Comparison of ENCODE assay signal across 16 cellular contexts in genomic region chr6:92577077-92577719, GRCh38.
DNase-seq lines count a peak whose midpoint lies in the region; ATAC-seq and TF ChIP-seq lines count a peak whose summit lies in the region.
"Had no signal": no experiment of that assay in that cellular context is flagged by ENCODE, and none has a peak within 500 bp of the region (broad histone marks: within the 10 kb centered on the region; RNA-seq: fewer than 3 reads in every experiment).

No MANE protein-coding gene starts in this region.

- no peaks in the 10 kb centered on the region for H3K79me2 ChIP-seq in HCT116 (ENCODE audit: insufficient read depth, low read length)

- no peak for ATAC-seq in HCT116
- 0 out of 3 replicates have a peak, but pooled peaks have one; percentile 31 for ATAC-seq in RWPE2 (ENCODE audit: low read depth)
- no peak for ATAC-seq in HG02981 (IDR thresholded peaks at IDR 0.05; ENCODE audit: unreplicated experiment)
- ATAC-seq: activated CD8-positive, alpha-beta T cell treated with anti-CD3 and anti-CD28 coated beads, Interleukin-2, amount 10 ng/mL, durations not matched to agents 7 days and 5 days had no signal

- DNase-seq in HCT116 (ENCODE audit: low read depth, low spot score) (no peak), RWPE2 (ENCODE audit: low spot score) (no peak), fibroblast of villous mesenchyme (ENCODE audit: low read depth) (peak; percentile 60), non-pigmented ciliary epithelial cell (ENCODE audit: low read depth) (peak; percentile 43), NCI-H1092 (lab: John Stamatoyannopoulos, UW) (no peak), NCI-H1048 (lab: John Stamatoyannopoulos, UW) (no peak)
- no peak for DNase-seq in effector CD4-positive, alpha-beta T cell
- DNase-seq: activated CD8-positive, alpha-beta T cell treated with anti-CD3 and anti-CD28 coated beads, Interleukin-2, amount 10 ng/mL, durations not matched to agents 7 days and 5 days; cortex of kidney; DND-41; hypothalamus; lower lobe of right lung; NCI-H1436 treated with DMSO at 0.1 percent for 48 hours; PC-9; stimulated activated naive CD4-positive, alpha-beta T cell had no signal

- no peak overlapping the region for H3K4me2 ChIP-seq in HCT116 (ENCODE audit: low read length)
- H3K4me2 ChIP-seq: PC-9 had no signal

- H3K4me1 ChIP-seq in HCT116 (ENCODE audit: control insufficient read depth in 1 of 2, insufficient read depth in 2 of 2, low read length in 2 of 2) (no peaks in the 10 kb centered on the region), RWPE2 (ENCODE audit: insufficient read depth, poor library complexity, severe bottlenecking) (no peaks in the 10 kb centered on the region)
- H3K4me1 ChIP-seq: lower lobe of right lung had no signal

- no peak for TF ChIP-seq POLR2A in HCT116 (IDR thresholded peaks at IDR 0.05; ENCODE audit: borderline replicate concordance, extremely low read depth, insufficient read depth, insufficient read length)

- TF ChIP-seq CTCF in HCT116 (IDR thresholded peaks at IDR 0.05 in 2 of 3, conservative IDR thresholded peaks at IDR 0.05 in 1 of 3; ENCODE audit: borderline replicate concordance in 1 of 3, insufficient read depth in 1 of 3, low read depth in 2 of 3, low read length in 2 of 3) (no peak), RWPE2 (IDR thresholded peaks at IDR 0.05; ENCODE audit: poor library complexity, severe bottlenecking) (no peak), fibroblast of villous mesenchyme (IDR thresholded peaks at IDR 0.05; ENCODE audit: insufficient read depth, low read depth, low read length) (no peak)

- no peaks in the 10 kb centered on the region for H3K9me2 ChIP-seq in HCT116 (ENCODE audit: insufficient read depth)

- intact Hi-C loops in HCT116 (cut with micrococcal nuclease), result no loop called here

- no peak for TF ChIP-seq RAD21 in HCT116 (IDR thresholded peaks at IDR 0.05; ENCODE audit: low read depth)

- no peaks in the 10 kb centered on the region for H4K20me1 ChIP-seq in HCT116 (ENCODE audit: insufficient read depth)

- CTCF ChIA-PET in HCT116 (lab: Charles Lee), result no interaction called here

- no peaks in the 10 kb centered on the region for H3K27me3 ChIP-seq in HCT116 (ENCODE audit: insufficient read depth, low read length)
- no peaks in the 10 kb centered on the region for H3K27me3 ChIP-seq in RWPE2 (ENCODE audit: insufficient read depth, poor library complexity, severe bottlenecking)

- H3K27ac ChIP-seq in HCT116 (ENCODE audit: low read depth, low read length) (no peak overlapping the region), RWPE2 (ENCODE audit: poor library complexity, severe bottlenecking) (no peak overlapping the region)
- H3K27ac ChIP-seq: lower lobe of right lung, PC-9 had no signal

- BruUV-seq in HCT116 (replicated peaks; lab: Mats Ljungman, UMichigan), result no TSS peak

- RAD21 ChIA-PET in HCT116 (lab: Charles Lee; ENCODE audit: low non-redundant PET in 1 of 2, low total read pairs in 2 of 2, uncharacterized antibody in 2 of 2, unreplicated experiment in 2 of 2), result no interaction called here

- H3K4me3 ChIP-seq in HCT116 (replicated peaks in 1 of 2; ENCODE audit: low read depth in 1 of 2, low read length in 2 of 2) (no peak overlapping the region), RWPE2 (ENCODE audit: severe bottlenecking) (no peak overlapping the region), fibroblast of villous mesenchyme (ENCODE audit: low read depth, low read length) (no peak overlapping the region)
- H3K4me3 ChIP-seq: lower lobe of right lung, PC-9 had no signal

- no peak overlapping the region for H2AFZ ChIP-seq in HCT116 (ENCODE audit: low read depth, low read length, poor library complexity, severe bottlenecking)
- H2AFZ ChIP-seq: PC-9 had no signal

- no peak overlapping the region for H3K9ac ChIP-seq in HCT116 (ENCODE audit: low read length)

- H3K36me3 ChIP-seq in HCT116 (ENCODE audit: control insufficient read depth in 1 of 2, insufficient read depth in 2 of 2, low read length in 2 of 2), result no peaks in the 10 kb centered on the region
- H3K36me3 ChIP-seq in RWPE2 (ENCODE audit: low read depth), result no peaks in the 10 kb centered on the region
- H3K36me3 ChIP-seq: lower lobe of right lung had no signal

- POLR2A ChIA-PET in HCT116 (lab: Charles Lee), result no interaction called here

- peaks cover 0 to 23% of the 10 kb centered on the region in 2 experiments; a peak in 2 of 4 replicates for H3K9me3 ChIP-seq in HCT116 (ENCODE audit: control insufficient read depth in 1 of 2, insufficient read depth in 1 of 2, low read depth in 1 of 2, low read length in 2 of 2)
- peaks cover 2% of the 10 kb centered on the region for H3K9me3 ChIP-seq in RWPE2 (ENCODE audit: severe bottlenecking)
- H3K9me3 ChIP-seq: lower lobe of right lung had no signal

TF ChIP-seq in HCT116, 20 proteins besides CTCF, POLR2A, EP300 and RAD21:
- no peak for TF ChIP-seq EGR1 (IDR thresholded peaks at IDR 0.05; ENCODE audit: low read depth)
- no peak for TF ChIP-seq CEBPB (IDR thresholded peaks at IDR 0.05; ENCODE audit: low read depth)
- peak; percentile 87 for TF ChIP-seq TCF7L2 (IDR thresholded peaks at IDR 0.05; ENCODE audit: borderline replicate concordance, extremely low read depth, insufficient read depth, insufficient read length)

Comparison
In these comparisons a context has a peak if more than half of its experiments do, and no peak if none do; other contexts are left out.
1. DNase-seq: peak in fibroblast of villous mesenchyme (single experiment) and non-pigmented ciliary epithelial cell (single experiment); none in HCT116 (single experiment), RWPE2 (single experiment), NCI-H1092 (single experiment), NCI-H1048 (single experiment) and effector CD4-positive, alpha-beta T cell (single experiment).